8 cellular contexts compared by ENCODE assay signal in the genomic region with DNA sequence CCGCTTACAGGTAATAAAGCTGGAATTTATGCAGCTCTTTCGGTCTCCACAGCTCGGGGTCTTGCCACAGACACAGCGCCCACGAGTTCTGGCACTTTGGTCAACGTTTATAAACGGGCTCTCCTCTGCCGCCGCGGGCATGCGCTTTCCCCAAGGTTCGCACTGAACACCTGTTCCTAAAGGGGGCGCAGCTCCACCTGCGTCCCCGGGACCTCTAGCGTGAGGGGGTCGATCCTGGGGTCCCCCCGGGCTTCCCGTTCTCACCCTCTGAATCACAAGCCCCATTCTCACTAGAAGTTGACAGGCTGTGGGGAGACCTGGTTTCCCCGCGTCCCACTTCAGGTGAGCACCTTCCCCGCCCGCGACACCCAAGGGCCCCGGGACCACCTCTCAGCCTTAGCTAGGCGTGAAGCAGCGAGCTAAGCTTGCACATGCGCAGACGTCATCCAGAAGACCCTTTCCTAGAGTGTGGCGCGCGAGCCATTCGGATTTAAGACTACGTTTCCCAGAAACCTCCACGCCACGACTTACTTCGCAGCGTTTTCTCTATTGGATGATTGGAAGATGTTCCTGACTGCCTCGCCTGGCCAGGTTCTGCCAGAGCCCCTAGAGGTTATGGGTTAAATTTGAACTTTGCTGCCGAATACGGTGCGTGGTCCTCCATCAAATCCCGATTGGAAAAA. TPM values are rescaled to one million over a fixed set of nuclear protein-coding genes. Genes with fewer than 3 reads are reported as not detected.
DNase-seq lines count a peak whose midpoint lies in the region; ATAC-seq and TF ChIP-seq lines count a peak whose summit lies in the region.

No MANE protein-coding gene starts in this region.

- ATAC-seq in GM19438 (IDR thresholded peaks at IDR 0.05; ENCODE audit: low read depth, unreplicated experiment) (peak; percentile 65), HG03571 (IDR thresholded peaks at IDR 0.05; ENCODE audit: unreplicated experiment) (peak; percentile 43), upper lobe of left lung (ENCODE audit: low FRiP score in 2 of 2) (peak; percentile 54 to 73)
- ATAC-seq in naive thymus-derived CD8-positive, alpha-beta T cell: peak; percentile 36 to 52

- H3K36me3 Mint-ChIP-seq in naive thymus-derived CD8-positive, alpha-beta T cell: peaks cover 0 to 13% (median 2%) of the 10 kb centered on the region in 3 donors

- no peak for TF ChIP-seq POLR2A in upper lobe of left lung (IDR thresholded peaks at IDR 0.05)

- peaks cover 0 to 43% (median 7%) of the 10 kb centered on the region in 9 donors for H3K9me3 Mint-ChIP-seq in naive thymus-derived CD8-positive, alpha-beta T cell

- no peaks in the 10 kb centered on the region for H3K9me3 ChIP-seq in upper lobe of left lung

- peak overlapping the region in 6 of 10 donors; percentile 16 to 84 (median 54) for H3K27ac Mint-ChIP-seq in naive thymus-derived CD8-positive, alpha-beta T cell

- 1 to 3% methylated on average over 23 to 43 of the region's 43 CpGs for WGBS in upper lobe of left lung, 2 donors

- peaks cover 6 to 21% (median 14%) of the 10 kb centered on the region in 4 donors for H3K4me1 ChIP-seq in upper lobe of left lung

- POLR2A ChIA-PET in naive thymus-derived CD8-positive, alpha-beta T cell (lab: Charles Lee): interaction anchor here (0.7 kb wide), 1 partner anchor 21 kb away, joined by 3 read pairs; a partner anchor contains a TSS

- DNase-seq in COLO829 (ENCODE audit: low spot score) (peak; percentile 43), NCI-H82 (lab: John Stamatoyannopoulos, UW) (peak; percentile 98), fibroblast of villous mesenchyme (ENCODE audit: low read depth) (peak; percentile 61), upper lobe of left lung (peak; percentile 72 to 81)
- peak; percentile 40 for DNase-seq in activated T-cell treated with anti-CD3 and anti-CD28 coated beads, Interleukin-2, amount 50 U/mL, for 1 hour
- DNase-seq in naive thymus-derived CD8-positive, alpha-beta T cell: peak in 7 of 10 donors; percentile 3 to 66 (median 19)

- H3K4me3 ChIP-seq in fibroblast of villous mesenchyme (ENCODE audit: low read depth, low read length): peak overlapping the region; percentile 66
- H3K4me3 ChIP-seq in upper lobe of left lung: peak overlapping the region in 3 of 4 donors; percentile 41 to 48 (median 42)

- no peak for TF ChIP-seq EP300 in upper lobe of left lung (IDR thresholded peaks at IDR 0.05)

- peak overlapping the region; percentile 66 to 86 (median 81) for H3K4me3 Mint-ChIP-seq in naive thymus-derived CD8-positive, alpha-beta T cell

- peak overlapping the region; percentile 50 to 79 (median 56) for H3K27ac ChIP-seq in upper lobe of left lung

- TF ChIP-seq CTCF in fibroblast of villous mesenchyme (IDR thresholded peaks at IDR 0.05; ENCODE audit: insufficient read depth, low read depth, low read length) (no peak), upper lobe of left lung (IDR thresholded peaks at IDR 0.05) (peak in 2 of 6 experiments; percentile 19 to 26)

- H3K4me1 Mint-ChIP-seq in naive thymus-derived CD8-positive, alpha-beta T cell: peaks cover 7 to 25% (median 23%) of the 10 kb centered on the region in 4 donors

- peaks cover 0 to 14% (median 8%) of the 10 kb centered on the region in 4 donors for H3K27me3 ChIP-seq in upper lobe of left lung

- no peaks in the 10 kb centered on the region for H3K36me3 ChIP-seq in upper lobe of left lung

- H3K27me3 Mint-ChIP-seq in naive thymus-derived CD8-positive, alpha-beta T cell: peaks cover 18 to 60% (median 44%) of the 10 kb centered on the region in 5 donors

RNA-seq across cellular contexts. Expression of a gene that starts 21.3 kb away (rescaled TPM):
- 4.5 and 5.6 TPM in 2 replicates for total RNA-seq in fibroblast of villous mesenchyme
- 10 to 100 TPM in 1 of 2 experiments, 1 to 10 TPM in 1; 9.2 to 11.5 TPM for total RNA-seq in naive thymus-derived CD8-positive, alpha-beta T cell
- 1 to 10 TPM; 1.7 to 5.6 (median 2.0) TPM for polyA plus RNA-seq in naive thymus-derived CD8-positive, alpha-beta T cell
- total RNA-seq in upper lobe of left lung: 10 to 100 TPM in 2 of 6 donors, 1 to 10 TPM in 4; 4.4 to 17.8 (median 6.0) TPM

RNA-seq across cellular contexts. Expression of a gene that starts 53.0 kb away (rescaled TPM):
- total RNA-seq in fibroblast of villous mesenchyme (not detected in 2 replicates), upper lobe of left lung (not detected)
- total RNA-seq in naive thymus-derived CD8-positive, alpha-beta T cell: not detected
- polyA plus RNA-seq in naive thymus-derived CD8-positive, alpha-beta T cell: under 1 TPM in 2 of 3 donors, not detected in 1; 0.05 to 0.19 TPM

Comparison
In these comparisons a context has a peak if more than half of its experiments do, and no peak if none do; other contexts are left out.
1. Peak in every context shown above with its lines: DNase-seq, ATAC-seq, H3K4me3 ChIP-seq and H3K27ac ChIP-seq.
2. DNase-seq: peak in every context shown above with its lines; median percentile 98 in NCI-H82; 76 in upper lobe of left lung; 61 in fibroblast of villous mesenchyme; 43 in COLO829; 40 in activated T-cell treated with anti-CD3 and anti-CD28 coated beads, Interleukin-2, amount 50 U/mL, for 1 hour; 19 in naive thymus-derived CD8-positive, alpha-beta T cell.